18 cellular contexts compared by ENCODE assay signal in the genomic region with DNA sequence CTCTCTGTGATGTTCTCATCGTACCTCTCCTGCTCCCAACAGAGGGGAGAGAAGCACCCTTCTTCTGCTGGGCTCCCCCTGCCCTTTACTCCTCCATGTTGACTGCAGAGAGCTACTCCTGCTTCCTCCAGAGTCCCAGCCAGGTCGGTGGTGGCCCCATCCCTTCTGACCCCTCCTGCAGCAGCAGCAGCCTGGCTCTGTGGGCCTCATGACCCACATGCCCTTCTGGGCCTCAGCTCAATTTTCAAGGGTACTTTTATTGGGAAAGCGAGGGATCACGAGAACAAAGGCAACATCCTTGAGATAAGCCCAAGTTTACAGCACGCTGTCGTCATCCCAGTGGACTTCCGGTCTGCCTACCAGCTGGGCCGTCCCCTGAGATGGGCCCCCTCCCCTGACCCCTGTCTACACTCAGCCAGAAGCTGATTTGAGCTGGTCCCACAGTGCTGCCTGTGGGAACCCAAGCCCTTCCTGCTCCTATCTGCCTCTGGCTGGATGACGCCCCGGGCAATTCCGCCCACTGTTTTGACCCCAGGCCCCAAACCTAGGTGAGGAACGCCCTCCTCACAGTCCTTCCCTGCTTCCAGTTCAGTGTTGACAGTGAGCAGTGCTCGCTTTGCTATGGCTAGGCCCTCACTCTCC.
A peak's percentile ranks its signal among the peaks of the same experiment; 100 is the strongest.
DNase-seq lines count a peak whose midpoint lies in the region; ATAC-seq and TF ChIP-seq lines count a peak whose summit lies in the region.
"Had no signal": no experiment of that assay in that cellular context is flagged by ENCODE, and none has a peak within 500 bp of the region (broad histone marks: within the 10 kb centered on the region; RNA-seq: fewer than 3 reads in every experiment).

No MANE protein-coding gene starts in this region.

- TF ChIP-seq POLR2A in heart left ventricle (IDR thresholded peaks at IDR 0.05) (no peak), esophagus squamous epithelium (IDR thresholded peaks at IDR 0.05) (no peak)

- H3K4me3 ChIP-seq in heart left ventricle (no peak overlapping the region), urinary bladder (ENCODE audit: low read depth, low read length) (no peak overlapping the region), esophagus squamous epithelium (no peak overlapping the region)
- H3K4me3 ChIP-seq: GM12878, tibial nerve had no signal

- H3K4me1 ChIP-seq in heart left ventricle, result peaks cover 0 to 20% (median 11%) of the 10 kb centered on the region in 12 donors
- H3K4me1 ChIP-seq in urinary bladder (ENCODE audit: insufficient read depth), result no peaks in the 10 kb centered on the region
- H3K4me1 ChIP-seq in esophagus squamous epithelium, result peaks cover 2 to 20% (median 4%) of the 10 kb centered on the region in 3 donors

- H3K27ac ChIP-seq in heart left ventricle (peak overlapping the region in 7 of 12 donors; percentile 3 to 60 (median 50)), urinary bladder (ENCODE audit: low read depth) (peak overlapping the region; percentile 6), esophagus squamous epithelium (peak overlapping the region in 2 of 4 donors; percentile 3 to 50)
- H3K27ac ChIP-seq: 22Rv1, RWPE1 had no signal

- H3K36me3 ChIP-seq in heart left ventricle, result no peaks in the 10 kb centered on the region
- no peaks in the 10 kb centered on the region for H3K36me3 ChIP-seq in urinary bladder (ENCODE audit: insufficient read depth)
- H3K36me3 ChIP-seq in esophagus squamous epithelium, result no peaks in the 10 kb centered on the region
- H3K36me3 ChIP-seq: tibial nerve had no signal

- H3K27me3 ChIP-seq in heart left ventricle, result peaks cover 0 to 10% (median 0%) of the 10 kb centered on the region in 9 donors
- H3K27me3 ChIP-seq in esophagus squamous epithelium, result no peaks in the 10 kb centered on the region
- H3K27me3 ChIP-seq: tibial nerve had no signal

- H3K9me3 ChIP-seq in heart left ventricle (no peaks in the 10 kb centered on the region), esophagus squamous epithelium (no peaks in the 10 kb centered on the region)
- H3K9me3 ChIP-seq: tibial nerve had no signal

- no peaks in the 10 kb centered on the region for H3K36me3 Mint-ChIP-seq in mesothelial cell of epicardium
- H3K36me3 Mint-ChIP-seq: CD4-positive, CD25-positive, alpha-beta regulatory T cell had no signal

- H3K4me3 Mint-ChIP-seq in mesothelial cell of epicardium, result no peak overlapping the region
- H3K4me3 Mint-ChIP-seq: activated CD4-positive, alpha-beta T cell treated with anti-CD3 and anti-CD28 coated beads, Interleukin-2, amount 10 ng/mL, durations not matched to agents 24 days and 14 days; CD4-positive, CD25-positive, alpha-beta regulatory T cell; T-helper 17 cell had no signal

- TF ChIP-seq CTCF in heart left ventricle (IDR thresholded peaks at IDR 0.05) (no peak), mesothelial cell of epicardium (IDR thresholded peaks at IDR 0.05; ENCODE audit: unreplicated experiment) (no peak), esophagus squamous epithelium (IDR thresholded peaks at IDR 0.05) (no peak)

- peaks cover 11% of the 10 kb centered on the region for H3K4me1 Mint-ChIP-seq in mesothelial cell of epicardium
- H3K4me1 Mint-ChIP-seq: T-helper 17 cell had no signal

- no peaks in the 10 kb centered on the region for H3K27me3 Mint-ChIP-seq in mesothelial cell of epicardium (ENCODE audit: low read depth)
- H3K27me3 Mint-ChIP-seq: activated CD4-positive, alpha-beta T cell treated with anti-CD3 and anti-CD28 coated beads, Interleukin-2, amount 10 ng/mL, durations not matched to agents 24 days and 14 days; CD4-positive, CD25-positive, alpha-beta regulatory T cell; T-helper 17 cell had no signal

- DNase-seq in Right ventricle myocardium superior (peak; percentile 50), Right ventricle myocardium inferior (ENCODE audit: missing footprints) (no peak), heart left ventricle (peak in 2 of 5 donors; percentile 47 to 53), mesothelial cell of epicardium (ENCODE audit: low spot score in 2 of 2, unreplicated experiment in 2 of 2) (no peak), esophagus squamous epithelium (lab: John Stamatoyannopoulos, UW) (no peak)
- DNase-seq: activated CD4-positive, alpha-beta T cell treated with anti-CD3 and anti-CD28 coated beads, Interleukin-2, amount 10 ng/mL, durations not matched to agents 24 days and 14 days; CD4-positive, CD25-positive, alpha-beta regulatory T cell; NCI-H2081 treated with DMSO at 0.1 percent for 48 hours; NCI-H774; stimulated activated CD4-positive, alpha-beta T cell treated with anti-CD3 and anti-CD28 coated beads, Interleukin-1b, Interleukin-23, amount 100 ng/mL, for 48 hours; T-helper 17 cell had no signal

- peak overlapping the region; percentile 56 for H3K27ac Mint-ChIP-seq in mesothelial cell of epicardium
- H3K27ac Mint-ChIP-seq: activated CD4-positive, alpha-beta T cell treated with anti-CD3 and anti-CD28 coated beads, Interleukin-2, amount 10 ng/mL, durations not matched to agents 24 days and 14 days; CD4-positive, CD25-positive, alpha-beta regulatory T cell; T-helper 17 cell had no signal

- H3K9me3 Mint-ChIP-seq in mesothelial cell of epicardium, result peaks cover 3% of the 10 kb centered on the region
- H3K9me3 Mint-ChIP-seq: activated CD4-positive, alpha-beta T cell treated with anti-CD3 and anti-CD28 coated beads, Interleukin-2, amount 10 ng/mL, durations not matched to agents 24 days and 14 days had no signal

- ATAC-seq in Right ventricle myocardium superior (ENCODE audit: poor library complexity) (no peak), Right ventricle myocardium inferior (no peak), heart left ventricle (peak in 3 of 4 donors; percentile 27 to 60 (median 44)), GM21381 (IDR thresholded peaks at IDR 0.05; ENCODE audit: unreplicated experiment) (no peak), GM19328 (IDR thresholded peaks at IDR 0.05; ENCODE audit: unreplicated experiment) (no peak)
- ATAC-seq: GM12878, T-helper 17 cell had no signal

- intact Hi-C loops in Right ventricle myocardium superior (cut with DNase I), result loop anchor here (10.0 kb wide), 3 partner anchors 203 to 527 kb away; no protein-coding TSS in a partner anchor
- intact Hi-C loops in Right ventricle myocardium inferior (cut with DNase I), result loop anchor here (5.0 to 10.0 kb wide), 2 partner anchors 170 to 357 kb away; no protein-coding TSS in a partner anchor
- intact Hi-C loops in heart left ventricle (cut with DNase I), result loop anchor here in 8 of 10 donors (5.0 to 10.0 kb wide), 10 partner anchors 85 to 527 kb away; partner anchors contain the start of gene BCOR (in 3 of the 8)
- intact Hi-C loops in esophagus squamous epithelium (cut with DNase I), result loop anchor here (10.0 kb wide), 2 partner anchors 447 to 527 kb away; no protein-coding TSS in a partner anchor

- WGBS in heart left ventricle, 4 donors, result 61 to 75% (median 68%) methylated on average over 12 to 13 of the region's 13 CpGs
- WGBS in urinary bladder, result 57% methylated on average over 13 of the region's 13 CpGs
- WGBS in esophagus squamous epithelium, 2 donors, result 77% methylated on average over 2 of the region's 13 CpGs; no CpG with 5 or more reads in 1 of the 2 donors

Comparison
In these comparisons a context has a peak if more than half of its experiments do, and no peak if none do; other contexts are left out.
1. ATAC-seq: peak in heart left ventricle (3 of 4); none in Right ventricle myocardium superior (single experiment), Right ventricle myocardium inferior (single experiment), GM21381 (single experiment) and GM19328 (single experiment).